In genomic region chr1:61191140-61191720, GRCh38 we compare ENCODE assay signal across 21 cellular contexts.
DNase-seq lines count a peak whose midpoint lies in the region; ATAC-seq and TF ChIP-seq lines count a peak whose summit lies in the region.
"Had no signal": no experiment of that assay in that cellular context is flagged by ENCODE, and none has a peak within 500 bp of the region (broad histone marks: within the 10 kb centered on the region; RNA-seq: fewer than 3 reads in every experiment).

No MANE protein-coding gene starts in this region.

- ATAC-seq in activated CD8-positive, alpha-beta T cell treated with anti-CD3 and anti-CD28 coated beads for 36 hours, result no peak
- no peak for ATAC-seq in left lung
- ATAC-seq: esophagus mucosa had no signal

- H3K9me3 ChIP-seq in mammary epithelial cell (replicated peaks; ENCODE audit: insufficient read depth, low read length), result no peaks in the 10 kb centered on the region
- H3K9me3 ChIP-seq in right atrium auricular region, result no peaks in the 10 kb centered on the region
- no peaks in the 10 kb centered on the region for H3K9me3 ChIP-seq in uterus
- H3K9me3 ChIP-seq in left lung, result no peaks in the 10 kb centered on the region
- H3K9me3 ChIP-seq: BLaER1, HAP-1, neutrophil had no signal

- H3K4me1 ChIP-seq in mammary epithelial cell (ENCODE audit: insufficient read depth, low read length) (no peaks in the 10 kb centered on the region), right atrium auricular region (peaks cover 0 to 70% of the 10 kb centered on the region in 2 donors), uterus (peaks cover 0 to 12% of the 10 kb centered on the region in 2 donors), left lung (peaks cover 0 to 5% of the 10 kb centered on the region in 2 donors)
- H3K4me1 ChIP-seq: BLaER1, HAP-1 had no signal

- no peak overlapping the region for H3K9ac ChIP-seq in mammary epithelial cell (ENCODE audit: insufficient read depth, low read length)
- H3K9ac ChIP-seq: BLaER1 had no signal

- H3K36me3 ChIP-seq in mammary epithelial cell (ENCODE audit: insufficient read depth, low read length), result no peaks in the 10 kb centered on the region
- no peaks in the 10 kb centered on the region for H3K36me3 ChIP-seq in right atrium auricular region
- H3K36me3 ChIP-seq in uterus, result no peaks in the 10 kb centered on the region
- H3K36me3 ChIP-seq in left lung, result no peaks in the 10 kb centered on the region
- H3K36me3 ChIP-seq: BLaER1, brain microvascular endothelial cell, HAP-1, neutrophil had no signal

- peaks cover 2% of the 10 kb centered on the region for H3K36me3 Mint-ChIP-seq in MCF 10A (ENCODE audit: insufficient read depth, unreplicated experiment)
- H3K36me3 Mint-ChIP-seq in activated CD8-positive, alpha-beta T cell treated with anti-CD3 and anti-CD28 coated beads for 36 hours (ENCODE audit: low read depth), result no peaks in the 10 kb centered on the region

- no peaks in the 10 kb centered on the region for H3K9me3 Mint-ChIP-seq in MCF 10A (ENCODE audit: unreplicated experiment)
- H3K9me3 Mint-ChIP-seq in activated CD8-positive, alpha-beta T cell treated with anti-CD3 and anti-CD28 coated beads for 36 hours, result no peaks in the 10 kb centered on the region
- H3K9me3 Mint-ChIP-seq: activated CD4-positive, alpha-beta memory T cell treated with anti-CD3 and anti-CD28 coated beads, Interleukin-2, amount 10 ng/mL, durations not matched to agents 7 days and 5 days; activated T-cell treated with anti-CD3 and anti-CD28 coated beads, Interleukin-2, amount 50 U/mL, for 24 hours had no signal

- no peak overlapping the region for H3K4me3 ChIP-seq in mammary epithelial cell (replicated peaks in 1 of 3; ENCODE audit: insufficient read depth in 1 of 3, low read depth in 2 of 3, low read length in 3 of 3)
- no peak overlapping the region for H3K4me3 ChIP-seq in right atrium auricular region
- H3K4me3 ChIP-seq in uterus, result no peak overlapping the region
- H3K4me3 ChIP-seq in left lung, result no peak overlapping the region
- H3K4me3 ChIP-seq: BLaER1, HAP-1 had no signal

- H3K4me3 Mint-ChIP-seq in MCF 10A (ENCODE audit: unreplicated experiment), result no peak overlapping the region
- H3K4me3 Mint-ChIP-seq in activated CD8-positive, alpha-beta T cell treated with anti-CD3 and anti-CD28 coated beads for 36 hours, result no peak overlapping the region
- H3K4me3 Mint-ChIP-seq: activated CD4-positive, alpha-beta memory T cell treated with anti-CD3 and anti-CD28 coated beads, Interleukin-2, amount 10 ng/mL, durations not matched to agents 7 days and 5 days; activated T-cell treated with anti-CD3 and anti-CD28 coated beads, Interleukin-2, amount 50 U/mL, for 24 hours had no signal

- dilution Hi-C loops in mammary epithelial cell (cut with HindIII; ENCODE audit: low sequenced_read_pairs), result no loop called here

- H4K20me1 ChIP-seq in mammary epithelial cell (ENCODE audit: insufficient read depth, low read length), result no peaks in the 10 kb centered on the region
- H4K20me1 ChIP-seq: BLaER1 had no signal

- H3K4me1 Mint-ChIP-seq in MCF 10A (ENCODE audit: insufficient read depth, unreplicated experiment), result peaks cover 7% of the 10 kb centered on the region
- no peaks in the 10 kb centered on the region for H3K4me1 Mint-ChIP-seq in activated CD8-positive, alpha-beta T cell treated with anti-CD3 and anti-CD28 coated beads for 36 hours (ENCODE audit: low read depth)
- H3K4me1 Mint-ChIP-seq: activated CD4-positive, alpha-beta memory T cell treated with anti-CD3 and anti-CD28 coated beads, Interleukin-2, amount 10 ng/mL, durations not matched to agents 7 days and 5 days had no signal

- TF ChIP-seq CTCF in MCF 10A (IDR thresholded peaks at IDR 0.05; ENCODE audit: unreplicated experiment) (no peak), mammary epithelial cell (conservative IDR thresholded peaks at IDR 0.05 in 1 of 2, IDR thresholded peaks at IDR 0.05 in 1 of 2; ENCODE audit: extremely low read depth in 1 of 2, insufficient read depth in 1 of 2, low read depth in 1 of 2, low read length in 2 of 2) (no peak), right atrium auricular region (IDR thresholded peaks at IDR 0.05) (no peak), uterus (IDR thresholded peaks at IDR 0.05) (no peak), left lung (IDR thresholded peaks at IDR 0.05) (no peak)
- TF ChIP-seq CTCF in activated CD8-positive, alpha-beta T cell treated with anti-CD3 and anti-CD28 coated beads for 36 hours (IDR thresholded peaks at IDR 0.05), result no peak

- TF ChIP-seq POLR2A in uterus (IDR thresholded peaks at IDR 0.05), result no peak

- in situ Hi-C loops in mammary epithelial cell (cut with MboI; ENCODE audit: low sequenced_read_pairs in 2 of 2), result no loop called here

- H3K27ac ChIP-seq in mammary epithelial cell (ENCODE audit: insufficient read depth, low read depth, low read length), result no peak overlapping the region
- H3K27ac ChIP-seq in right atrium auricular region, result peak overlapping the region; percentile 32 to 68
- peak overlapping the region; percentile 57 to 68 for H3K27ac ChIP-seq in uterus
- H3K27ac ChIP-seq in left lung, result peak overlapping the region in 1 of 2 donors; percentile 51
- H3K27ac ChIP-seq: BLaER1, brain microvascular endothelial cell, neutrophil had no signal

- H3K27me3 ChIP-seq in mammary epithelial cell (ENCODE audit: insufficient read depth, low read length) (no peaks in the 10 kb centered on the region), right atrium auricular region (no peaks in the 10 kb centered on the region), uterus (no peaks in the 10 kb centered on the region), left lung (no peaks in the 10 kb centered on the region)
- H3K27me3 ChIP-seq: BLaER1, brain microvascular endothelial cell, neutrophil had no signal

- H3K27me3 Mint-ChIP-seq in MCF 10A (ENCODE audit: insufficient read depth, unreplicated experiment), result no peaks in the 10 kb centered on the region
- no peaks in the 10 kb centered on the region for H3K27me3 Mint-ChIP-seq in activated CD8-positive, alpha-beta T cell treated with anti-CD3 and anti-CD28 coated beads for 36 hours
- H3K27me3 Mint-ChIP-seq: activated CD4-positive, alpha-beta memory T cell treated with anti-CD3 and anti-CD28 coated beads, Interleukin-2, amount 10 ng/mL, durations not matched to agents 7 days and 5 days; activated T-cell treated with anti-CD3 and anti-CD28 coated beads, Interleukin-2, amount 50 U/mL, for 24 hours had no signal

- POLR2A ChIA-PET in MCF 10A (lab: Yijun Ruan, JAX), result no interaction called here
- POLR2A ChIA-PET in activated CD8-positive, alpha-beta T cell treated with anti-CD3 and anti-CD28 coated beads for 36 hours (lab: Charles Lee), result no interaction called here

- BruUV-seq in MCF 10A (replicated peaks; lab: Mats Ljungman, UMichigan) (no TSS peak), mammary epithelial cell (replicated peaks; lab: Mats Ljungman, UMichigan) (no TSS peak)

- intact Hi-C loops in MCF 10A (cut with micrococcal nuclease), result no loop called here
- intact Hi-C loops in mammary epithelial cell (cut with micrococcal nuclease), result no loop called here
- intact Hi-C loops in uterus (cut with DNase I; ENCODE audit: low total_unique reads), result no loop called here
- intact Hi-C loops in activated CD8-positive, alpha-beta T cell treated with anti-CD3 and anti-CD28 coated beads for 36 hours (cut with micrococcal nuclease), result no loop called here
- intact Hi-C loops in left lung (cut with DNase I), result no loop called here

- no peak overlapping the region for H2AFZ ChIP-seq in mammary epithelial cell (ENCODE audit: low read depth, low read length)

- no peak for DNase-seq in MCF 10A (ENCODE audit: unreplicated experiment)
- DNase-seq in mammary epithelial cell, result no peak
- no peak for DNase-seq in right atrium auricular region (ENCODE audit: low spot score)
- peak; percentile 71 for DNase-seq in renal cortical epithelial cell (ENCODE audit: low read depth)
- no peak for DNase-seq in uterus
- no peak for DNase-seq in activated CD8-positive, alpha-beta T cell treated with anti-CD3 and anti-CD28 coated beads for 36 hours
- DNase-seq in iPS-NIHi11 (ENCODE audit: low spot score), result no peak
- no peak for DNase-seq in left lung
- DNase-seq: 8988T; activated CD4-positive, alpha-beta memory T cell treated with anti-CD3 and anti-CD28 coated beads, Interleukin-2, amount 10 ng/mL, durations not matched to agents 7 days and 5 days; activated naive CD4-positive, alpha-beta T cell treated with anti-CD3 and anti-CD28 coated beads, Interleukin-2, amount 50 U/mL, for 16 hours; activated T-cell treated with anti-CD3 and anti-CD28 coated beads, Interleukin-2, amount 50 U/mL, for 24 hours; brain microvascular endothelial cell; glutamatergic neuron; MV-4-11; NCI-H1930; stimulated activated CD4-positive, alpha-beta T cell treated with anti-CD3 and anti-CD28 coated beads, Interleukin-2, amount 100 ng/mL, for 24 hours had no signal

- H3K79me2 ChIP-seq in mammary epithelial cell (ENCODE audit: insufficient read depth, low read length), result peaks cover 7% of the 10 kb centered on the region

- WGBS in mammary epithelial cell (ENCODE audit: low coverage, missing lambda C conversion rate), result 86% methylated on average over 6 of the region's 6 CpGs

- CTCF ChIA-PET in MCF 10A (lab: Yijun Ruan, JAX) (interaction anchor here (0.6 to 1.5 kb wide), 3 partner anchors 8 to 1476 kb away, joined by 4 to 5 read pairs (median 4); no protein-coding TSS in a partner anchor), mammary epithelial cell (lab: Charles Lee; ENCODE audit: low non-redundant PET) (no interaction called here)
- CTCF ChIA-PET in activated CD8-positive, alpha-beta T cell treated with anti-CD3 and anti-CD28 coated beads for 36 hours (lab: Charles Lee), result no interaction called here

- no peak overlapping the region for H3K4me2 ChIP-seq in mammary epithelial cell (ENCODE audit: insufficient read depth, low read depth, low read length)
- H3K4me2 ChIP-seq: BLaER1 had no signal

- peak overlapping the region; percentile 3 for H3K27ac Mint-ChIP-seq in MCF 10A (ENCODE audit: low read depth, unreplicated experiment)
- no peak overlapping the region for H3K27ac Mint-ChIP-seq in activated CD8-positive, alpha-beta T cell treated with anti-CD3 and anti-CD28 coated beads for 36 hours
- H3K27ac Mint-ChIP-seq: activated CD4-positive, alpha-beta memory T cell treated with anti-CD3 and anti-CD28 coated beads, Interleukin-2, amount 10 ng/mL, durations not matched to agents 7 days and 5 days; activated T-cell treated with anti-CD3 and anti-CD28 coated beads, Interleukin-2, amount 50 U/mL, for 24 hours had no signal
